ENCODE assay signal across 8 cellular contexts in genomic region chr22:32411388-32411787, GRCh38.
DNase-seq lines count a peak whose midpoint lies in the region; ATAC-seq lines count a peak whose summit lies in the region.

No MANE protein-coding gene starts in this region.

- no peaks in the 10 kb centered on the region for H3K27me3 Mint-ChIP-seq in activated naive CD8-positive, alpha-beta T cell

- H3K9me3 Mint-ChIP-seq in activated naive CD8-positive, alpha-beta T cell (ENCODE audit: low read depth): no peaks in the 10 kb centered on the region

- H3K4me1 Mint-ChIP-seq in activated naive CD8-positive, alpha-beta T cell (ENCODE audit: low read depth): peaks cover 54% of the 10 kb centered on the region

- DNase-seq in EH (ENCODE audit: low read depth) (peak; percentile 33), HPDE6-E6E7 (ENCODE audit: extremely low spot score) (peak; percentile 39), iPS-NIHi7 (ENCODE audit: extremely low spot score) (peak; percentile 19), 8988T (no peak), NCI-H2227 (lab: John Stamatoyannopoulos, UW; ENCODE audit: unreplicated experiment) (no peak)
- peak; percentile 32 for DNase-seq in stimulated activated CD4-positive, alpha-beta T cell treated with anti-CD3 and anti-CD28 coated beads, Interleukin-4, amount 100 ng/mL, for 24 hours

- H3K27ac Mint-ChIP-seq in activated naive CD8-positive, alpha-beta T cell: peak overlapping the region; percentile 98

- peaks cover 6% of the 10 kb centered on the region for H3K36me3 Mint-ChIP-seq in activated naive CD8-positive, alpha-beta T cell

- ATAC-seq in GM18868 (IDR thresholded peaks at IDR 0.05; ENCODE audit: unreplicated experiment): no peak

- peak overlapping the region; percentile 98 for H3K4me3 Mint-ChIP-seq in activated naive CD8-positive, alpha-beta T cell

Comparison
In these comparisons a context has a peak if more than half of its experiments do, and no peak if none do; other contexts are left out.
1. DNase-seq: peak in EH (single experiment), HPDE6-E6E7 (single experiment), iPS-NIHi7 (single experiment) and stimulated activated CD4-positive, alpha-beta T cell treated with anti-CD3 and anti-CD28 coated beads, Interleukin-4, amount 100 ng/mL, for 24 hours (single experiment); none in 8988T (single experiment) and NCI-H2227 (single experiment).